In the genomic region with DNA sequence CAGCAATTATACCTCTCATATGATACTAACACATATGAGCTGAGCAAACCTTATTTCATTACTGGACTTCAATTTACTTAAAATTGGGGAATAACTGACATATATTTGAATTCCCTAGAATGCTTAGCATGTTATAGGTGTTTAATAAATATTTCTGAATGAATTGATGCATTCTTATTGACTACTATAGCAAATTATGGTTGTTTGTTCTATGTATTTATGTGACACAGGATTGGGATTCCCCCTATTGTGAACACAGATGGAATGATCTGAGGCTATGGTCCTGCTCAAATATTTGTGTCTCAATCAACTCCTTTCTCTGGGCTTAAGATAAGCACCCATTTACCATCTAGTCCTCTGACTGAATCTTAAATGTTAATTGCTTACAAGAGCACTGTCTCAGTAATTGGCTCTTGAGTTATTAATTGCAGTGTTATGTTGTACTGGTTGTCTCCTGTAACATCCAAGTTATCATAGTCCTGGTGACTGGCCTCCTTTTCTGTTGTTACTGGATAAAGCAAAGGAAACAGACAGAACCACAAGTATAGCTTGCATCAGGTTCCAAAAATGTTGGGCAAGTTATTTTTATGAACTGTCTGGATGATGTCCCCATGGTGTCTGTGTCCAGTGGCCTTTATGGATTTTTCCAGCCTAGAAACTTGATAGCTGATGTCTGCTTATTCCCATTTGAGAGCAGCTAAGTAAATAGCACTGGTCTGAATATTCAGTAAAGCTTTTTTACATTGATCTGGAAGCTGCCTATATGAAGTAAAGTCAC, we compare ENCODE assay signal across 15 cellular contexts. TPM values are rescaled to one million over a fixed set of nuclear protein-coding genes. Genes with fewer than 3 reads are reported as not detected.
DNase-seq lines count a peak whose midpoint lies in the region; ATAC-seq, FAIRE-seq and TF ChIP-seq lines count a peak whose summit lies in the region.
"Had no signal": no experiment of that assay in that cellular context is flagged by ENCODE, and none has a peak within 500 bp of the region (broad histone marks: within the 10 kb centered on the region; RNA-seq: fewer than 3 reads in every experiment).

No MANE protein-coding gene starts in this region.

- no peak overlapping the region for H3K4me2 ChIP-seq in keratinocyte (ENCODE audit: control insufficient read depth, extremely low read depth, insufficient read depth, low read depth, low read length)

- H3K9me3 ChIP-seq in right atrium auricular region (no peaks in the 10 kb centered on the region), adipocyte (ENCODE audit: control insufficient read depth, low read length) (no peaks in the 10 kb centered on the region), keratinocyte (ENCODE audit: control insufficient read depth, low read depth, low read length) (no peaks in the 10 kb centered on the region), thyroid gland (no peaks in the 10 kb centered on the region)
- H3K9me3 ChIP-seq: left lung, sigmoid colon had no signal

- TF ChIP-seq CTCF in right atrium auricular region (IDR thresholded peaks at IDR 0.05) (no peak), keratinocyte (optimal IDR thresholded peaks at IDR 0.05 in 1 of 3, IDR thresholded peaks at IDR 0.05 in 1 of 3, conservative IDR thresholded peaks at IDR 0.05 in 1 of 3; ENCODE audit: extremely low read depth in 1 of 3, insufficient read depth in 2 of 3, low read length in 3 of 3) (no peak), thyroid gland (IDR thresholded peaks at IDR 0.05) (no peak)

- peaks cover 17% of the 10 kb centered on the region for H3K79me2 ChIP-seq in keratinocyte (ENCODE audit: control insufficient read depth, insufficient read depth, low read length)

- no peak for TF ChIP-seq POLR2A in thyroid gland (IDR thresholded peaks at IDR 0.05)

- DNase-seq in right atrium auricular region (ENCODE audit: low spot score) (no peak), Right ventricle myocardium superior (no peak), adipocyte (ENCODE audit: low read depth) (peak; percentile 71), keratinocyte (ENCODE audit: low read depth, low spot score) (no peak), thyroid gland (no peak), hippocampal formation (lab: John Stamatoyannopoulos, UW) (no peak), putamen (ENCODE audit: low spot score) (no peak), NCI-H748 treated with DMSO at 0.1 percent for 48 hours (lab: John Stamatoyannopoulos, UW) (no peak)
- DNase-seq: activated CD8-positive, alpha-beta T cell treated with anti-CD3 and anti-CD28 coated beads, Interleukin-2, amount 10 ng/mL, durations not matched to agents 7 days and 5 days; H7; left lung; NCI-H1092 treated with DMSO at 0.1 percent for 48 hours; sigmoid colon; SW 1271 had no signal

- no peak overlapping the region for H3K4me3 ChIP-seq in right atrium auricular region
- peak overlapping the region; percentile 9 for H3K4me3 ChIP-seq in adipocyte (ENCODE audit: low read length)
- no peak overlapping the region for H3K4me3 ChIP-seq in keratinocyte (ENCODE audit: control insufficient read depth in 2 of 3, extremely low read depth in 1 of 3, insufficient read depth in 2 of 3, low read depth in 1 of 3, low read length in 3 of 3)
- H3K4me3 ChIP-seq in thyroid gland (replicated peaks in 1 of 3), result no peak overlapping the region
- H3K4me3 ChIP-seq: left lung, sigmoid colon had no signal

- intact Hi-C loops in Right ventricle myocardium superior (cut with DNase I) (loop anchor here (5.0 to 10.0 kb wide), 2 partner anchors 42 to 81 kb away; no protein-coding TSS in a partner anchor), thyroid gland (cut with DNase I) (no loop called here)

- H3K36me3 ChIP-seq in right atrium auricular region, result no peaks in the 10 kb centered on the region
- no peaks in the 10 kb centered on the region for H3K36me3 ChIP-seq in adipocyte (ENCODE audit: control insufficient read depth, insufficient read depth, low read length, severe bottlenecking)
- no peaks in the 10 kb centered on the region for H3K36me3 ChIP-seq in keratinocyte (ENCODE audit: control insufficient read depth in 2 of 2, extremely low read depth in 1 of 2, insufficient read depth in 2 of 2, low read length in 2 of 2)
- H3K36me3 ChIP-seq in thyroid gland, result no peaks in the 10 kb centered on the region
- H3K36me3 ChIP-seq: left lung, sigmoid colon had no signal

- no peaks in the 10 kb centered on the region for H4K20me1 ChIP-seq in keratinocyte (ENCODE audit: control insufficient read depth, extremely low read depth, insufficient read depth, low read length)

- H3K9me1 ChIP-seq in keratinocyte (ENCODE audit: control insufficient read depth, extremely low read depth, insufficient read depth, low read length), result no peaks in the 10 kb centered on the region

- H3K27ac ChIP-seq in right atrium auricular region (peak overlapping the region; percentile 19 to 97), keratinocyte (ENCODE audit: control insufficient read depth, insufficient read depth, low read length) (no peak overlapping the region), thyroid gland (peak overlapping the region in 2 of 3 donors; percentile 25 to 47)
- H3K27ac ChIP-seq: sigmoid colon had no signal

- FAIRE-seq in keratinocyte (lab: Jason Lieb, UNC), result peak; percentile 58
- FAIRE-seq: colon had no signal

- H3K4me1 ChIP-seq in right atrium auricular region (peaks cover 0 to 34% of the 10 kb centered on the region in 2 donors), adipocyte (ENCODE audit: control insufficient read depth, insufficient read depth, low read length) (peaks cover 57% of the 10 kb centered on the region), keratinocyte (ENCODE audit: control insufficient read depth, extremely low read depth, insufficient read depth, low read length) (peaks cover 19% of the 10 kb centered on the region), thyroid gland (peaks cover 34 to 53% of the 10 kb centered on the region in 2 donors)

- dilution Hi-C loops in keratinocyte (cut with MboI; ENCODE audit: extremely low pct_ligation_motif_present, low sequenced_read_pairs), result no loop called here

- no peaks in the 10 kb centered on the region for H3K27me3 ChIP-seq in right atrium auricular region
- H3K27me3 ChIP-seq in adipocyte (replicated peaks; ENCODE audit: control insufficient read depth, insufficient read depth, low read length), result no peaks in the 10 kb centered on the region
- no peaks in the 10 kb centered on the region for H3K27me3 ChIP-seq in keratinocyte (ENCODE audit: control insufficient read depth, extremely low read depth, insufficient read depth, low read length)
- H3K27me3 ChIP-seq in thyroid gland, result no peaks in the 10 kb centered on the region
- H3K27me3 ChIP-seq: sigmoid colon had no signal

- H2AFZ ChIP-seq in keratinocyte (ENCODE audit: control insufficient read depth, low read length), result no peak overlapping the region

- H3K9ac ChIP-seq in adipocyte (ENCODE audit: low read length) (no peak overlapping the region), keratinocyte (ENCODE audit: control insufficient read depth, extremely low read depth, insufficient read depth, low read length) (no peak overlapping the region)

- ATAC-seq in Right ventricle myocardium superior (ENCODE audit: poor library complexity), result no peak
- ATAC-seq: activated CD8-positive, alpha-beta T cell treated with anti-CD3 and anti-CD28 coated beads, Interleukin-2, amount 10 ng/mL, durations not matched to agents 7 days and 5 days; left lung had no signal

RNA-seq across cellular contexts. Expression of gene UACA, which starts 2.3 kb away (rescaled TPM):
- total RNA-seq in right atrium auricular region (10 to 100 TPM; 18.4 to 30.1 TPM), Right ventricle myocardium superior (27.9 TPM), thyroid gland (100 to 1,000 TPM in 1 of 4 donors, 10 to 100 TPM in 3; 63.9 to 119 (median 92.4) TPM)
- 13.4 to 26.6 TPM (median 22.7 TPM) in 3 replicates for polyA plus RNA-seq in keratinocyte
- polyA plus RNA-seq in keratinocyte (2011; ENCODE audit: low read depth), result 97.8 TPM
- 5.4 and 11.3 TPM in 2 replicates for polyA plus RNA-seq in keratinocyte (2011; cell fraction: cytosol; rRNA removed)
- polyA plus RNA-seq in keratinocyte (2011; cell fraction: nucleus; rRNA removed), result 18.3 and 24.3 TPM in 2 replicates
- polyA plus RNA-seq in keratinocyte (2012; ENCODE audit: low replicate concordance), result 24.4 and 36.1 TPM in 2 replicates
- polyA minus RNA-seq in keratinocyte, result 56.5 to 74.6 TPM (median 62.3 TPM) in 3 replicates
- 19.2 TPM for polyA minus RNA-seq in keratinocyte (2011; cell fraction: cytosol; rRNA and poly(A)+ RNA removed)
- polyA minus RNA-seq in keratinocyte (2011; cell fraction: nucleus; rRNA and poly(A)+ RNA removed), result 23.7 and 44.8 TPM in 2 replicates
